9 cellular contexts compared by ENCODE assay signal in the genomic region with DNA sequence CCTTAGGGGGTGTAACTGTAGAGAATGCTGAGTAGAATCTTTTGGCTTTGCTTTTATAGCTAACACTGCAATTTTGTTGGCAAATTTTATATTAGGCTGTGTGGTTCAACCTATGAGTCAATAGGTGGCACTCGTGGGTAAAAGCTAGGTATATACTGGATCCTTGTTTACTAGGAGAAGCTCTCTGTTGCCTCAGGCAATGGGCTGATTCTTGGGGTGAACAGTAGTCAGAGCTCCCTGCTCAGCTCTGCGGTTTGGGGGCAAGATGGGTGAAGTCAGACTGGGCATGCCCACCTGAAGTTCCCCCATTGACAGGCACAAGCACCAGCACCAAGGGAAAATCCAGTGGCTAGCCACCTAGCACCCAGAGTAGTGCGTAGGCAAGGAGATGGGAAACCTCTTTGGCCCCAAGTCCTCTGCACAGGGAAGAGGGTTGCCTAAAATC.
A peak's percentile ranks its signal among the peaks of the same experiment; 100 is the strongest.
DNase-seq lines count a peak whose midpoint lies in the region; TF ChIP-seq lines count a peak whose summit lies in the region.
"Had no signal": no experiment of that assay in that cellular context is flagged by ENCODE, and none has a peak within 500 bp of the region (broad histone marks: within the 10 kb centered on the region; RNA-seq: fewer than 3 reads in every experiment).

No MANE protein-coding gene starts in this region.

- no peak for TF ChIP-seq POLR2A in NB4 (IDR thresholded peaks at IDR 0.05; ENCODE audit: extremely low read depth, insufficient read length)

- no peaks in the 10 kb centered on the region for H3K27me3 Mint-ChIP-seq in Caco-2 (ENCODE audit: insufficient read depth, unreplicated experiment)
- H3K27me3 Mint-ChIP-seq in activated T-helper 2 cell treated with anti-CD3 and anti-CD28 coated beads, Interferon-gamma antibody, Interleukin-2, Interleukin-4, amounts not matched to agents 10 μg/mL and 5 μg/mL and 100 μg/mL, durations not matched to agents 14 hours and 24 hours and 36 hours (ENCODE audit: low read depth), result no peaks in the 10 kb centered on the region

- no peaks in the 10 kb centered on the region for H3K36me3 Mint-ChIP-seq in Caco-2 (ENCODE audit: insufficient read depth, unreplicated experiment)
- no peaks in the 10 kb centered on the region for H3K36me3 Mint-ChIP-seq in activated T-helper 2 cell treated with anti-CD3 and anti-CD28 coated beads, Interferon-gamma antibody, Interleukin-2, Interleukin-4, amounts not matched to agents 10 μg/mL and 5 μg/mL and 100 μg/mL, durations not matched to agents 14 hours and 24 hours and 36 hours (ENCODE audit: low read depth)

- intact Hi-C loops in Caco-2 (cut with micrococcal nuclease; ENCODE audit: unreplicated experiment), result loop anchor here (1.0 kb wide), 1 partner anchor 200 kb away; no protein-coding TSS in a partner anchor
- intact Hi-C loops in activated T-helper 2 cell treated with anti-CD3 and anti-CD28 coated beads, Interferon-gamma antibody, Interleukin-2, Interleukin-4, amounts not matched to agents 10 μg/mL and 5 μg/mL and 100 μg/mL, durations not matched to agents 14 hours and 24 hours and 36 hours (cut with micrococcal nuclease), result no loop called here

- no peaks in the 10 kb centered on the region for H3K4me1 Mint-ChIP-seq in Caco-2 (ENCODE audit: low read depth, unreplicated experiment)
- no peaks in the 10 kb centered on the region for H3K4me1 Mint-ChIP-seq in activated T-helper 2 cell treated with anti-CD3 and anti-CD28 coated beads, Interferon-gamma antibody, Interleukin-2, Interleukin-4, amounts not matched to agents 10 μg/mL and 5 μg/mL and 100 μg/mL, durations not matched to agents 14 hours and 24 hours and 36 hours (ENCODE audit: low read depth)

- H3K4me3 Mint-ChIP-seq in Caco-2 (ENCODE audit: unreplicated experiment), result no peak overlapping the region
- H3K4me3 Mint-ChIP-seq in activated T-helper 2 cell treated with anti-CD3 and anti-CD28 coated beads, Interferon-gamma antibody, Interleukin-2, Interleukin-4, amounts not matched to agents 10 μg/mL and 5 μg/mL and 100 μg/mL, durations not matched to agents 14 hours and 24 hours and 36 hours (ENCODE audit: low read depth), result no peak overlapping the region

- POLR2A ChIA-PET in Caco-2 (lab: Charles Lee), result no interaction called here

- peak in 1 of 2 experiments; percentile 32 for DNase-seq in Caco-2
- DNase-seq in H4 (ENCODE audit: low spot score), result peak; percentile 25
- peak; percentile 44 for DNase-seq in NB4 (ENCODE audit: low read depth)
- peak; percentile 5 for DNase-seq in fibroblast of mammary gland (ENCODE audit: low read depth)
- no peak for DNase-seq in activated T-helper 2 cell treated with anti-CD3 and anti-CD28 coated beads, Interferon-gamma antibody, Interleukin-2, Interleukin-4, amounts not matched to agents 10 μg/mL and 5 μg/mL and 100 μg/mL, durations not matched to agents 14 hours and 24 hours and 36 hours (ENCODE audit: low spot score)
- DNase-seq in central memory CD4-positive, alpha-beta T cell, result no peak
- DNase-seq in HK-2 (ENCODE audit: unreplicated experiment), result no peak
- DNase-seq in NCI-H128 (lab: John Stamatoyannopoulos, UW; ENCODE audit: unreplicated experiment), result no peak

- TF ChIP-seq CTCF in Caco-2 (IDR thresholded peaks at IDR 0.05; ENCODE audit: insufficient read depth in 1 of 2, low read depth in 1 of 2, low read length in 1 of 2, severe bottlenecking in 1 of 2, unreplicated experiment in 1 of 2) (peak; percentile 35 to 52), NB4 (IDR thresholded peaks at IDR 0.05; ENCODE audit: low read depth, low read length) (peak; percentile 37), fibroblast of mammary gland (conservative IDR thresholded peaks at IDR 0.05; ENCODE audit: control insufficient read depth, insufficient read depth, low read depth, low read length) (peak; percentile 18)

- H3K4me1 ChIP-seq in Caco-2, result no peaks in the 10 kb centered on the region

- no peak overlapping the region for H3K27ac Mint-ChIP-seq in Caco-2 (ENCODE audit: unreplicated experiment)
- H3K27ac Mint-ChIP-seq in activated T-helper 2 cell treated with anti-CD3 and anti-CD28 coated beads, Interferon-gamma antibody, Interleukin-2, Interleukin-4, amounts not matched to agents 10 μg/mL and 5 μg/mL and 100 μg/mL, durations not matched to agents 14 hours and 24 hours and 36 hours, result no peak overlapping the region

- no peaks in the 10 kb centered on the region for H3K9me3 ChIP-seq in Caco-2

- H3K4me3 ChIP-seq in Caco-2 (ENCODE audit: low read depth, low read length) (no peak overlapping the region), NB4 (ENCODE audit: low read depth, low read length) (no peak overlapping the region), fibroblast of mammary gland (ENCODE audit: control insufficient read depth, low read depth, low read length) (no peak overlapping the region)
- H3K4me3 ChIP-seq: thoracic aorta had no signal

- no peaks in the 10 kb centered on the region for H3K36me3 ChIP-seq in Caco-2 (ENCODE audit: control insufficient read depth, insufficient read depth, low read length)
- H3K36me3 ChIP-seq: thoracic aorta had no signal

- CTCF ChIA-PET in Caco-2 (lab: Charles Lee), result interaction anchor here (0.6 to 2.7 kb wide), 2 partner anchors 23 to 201 kb away, joined by 3 to 25 read pairs; no protein-coding TSS in a partner anchor

- no peaks in the 10 kb centered on the region for H3K9me3 Mint-ChIP-seq in Caco-2 (ENCODE audit: unreplicated experiment)
- no peaks in the 10 kb centered on the region for H3K9me3 Mint-ChIP-seq in activated T-helper 2 cell treated with anti-CD3 and anti-CD28 coated beads, Interferon-gamma antibody, Interleukin-2, Interleukin-4, amounts not matched to agents 10 μg/mL and 5 μg/mL and 100 μg/mL, durations not matched to agents 14 hours and 24 hours and 36 hours

- no TSS peak for BruUV-seq in Caco-2 (replicated peaks; lab: Mats Ljungman, UMichigan)

- H3K27me3 ChIP-seq in Caco-2 (replicated peaks; ENCODE audit: control insufficient read depth, insufficient read depth, low read length), result no peaks in the 10 kb centered on the region

Comparison
In these comparisons a context has a peak if more than half of its experiments do, and no peak if none do; other contexts are left out.
1. DNase-seq: peak in H4 (single experiment), NB4 (single experiment) and fibroblast of mammary gland (single experiment); none in activated T-helper 2 cell treated with anti-CD3 and anti-CD28 coated beads, Interferon-gamma antibody, Interleukin-2, Interleukin-4, amounts not matched to agents 10 μg/mL and 5 μg/mL and 100 μg/mL, durations not matched to agents 14 hours and 24 hours and 36 hours (single experiment), central memory CD4-positive, alpha-beta T cell (single experiment), HK-2 (single experiment) and NCI-H128 (single experiment).
2. Peak in every context shown above with its lines, with median percentiles within 50 percentile points of each other: CTCF ChIP-seq.